10 cellular contexts compared by ENCODE assay signal in genomic region chr3:11764931-11765363, GRCh38.
DNase-seq lines count a peak whose midpoint lies in the region; ATAC-seq and TF ChIP-seq lines count a peak whose summit lies in the region.
"Had no signal": no experiment of that assay in that cellular context is flagged by ENCODE, and none has a peak within 500 bp of the region (broad histone marks: within the 10 kb centered on the region; RNA-seq: fewer than 3 reads in every experiment).

No MANE protein-coding gene starts in this region.

- H4K20me1 ChIP-seq in DND-41 (ENCODE audit: insufficient read depth, low read length) (no peaks in the 10 kb centered on the region), osteoblast (ENCODE audit: insufficient read depth, low read length) (no peaks in the 10 kb centered on the region)

- no peak overlapping the region for H2AFZ ChIP-seq in DND-41 (ENCODE audit: low read depth, low read length)
- no peak overlapping the region for H2AFZ ChIP-seq in osteoblast (ENCODE audit: low read length)

- H3K4me3 ChIP-seq in DND-41 (ENCODE audit: low read depth in 1 of 2, low read length in 2 of 2): no peak overlapping the region
- H3K4me3 ChIP-seq in adipocyte (ENCODE audit: low read length): no peak overlapping the region
- H3K4me3 ChIP-seq in osteoblast (ENCODE audit: insufficient read depth, low read length): peak overlapping the region; percentile 31

- DNase-seq in DND-41: peak; percentile 8
- DNase-seq in M059J (ENCODE audit: low read depth): peak; percentile 93
- peak; percentile 31 for DNase-seq in adipocyte (ENCODE audit: low read depth)
- peak; percentile 87 for DNase-seq in osteoblast (ENCODE audit: insufficient read length, low spot score, missing footprints)
- DNase-seq in NCI-H510A (lab: John Stamatoyannopoulos, UW): no peak
- no peak for DNase-seq in NCI-H2081 treated with DMSO at 0.1 percent for 48 hours (lab: John Stamatoyannopoulos, UW)
- DNase-seq: mesendoderm, NCI-H1048 had no signal

- H3K27ac ChIP-seq in DND-41 (ENCODE audit: low read length) (no peak overlapping the region), osteoblast (ENCODE audit: low read depth, low read length) (peak overlapping the region; percentile 59)

- no peak for TF ChIP-seq CTCF in DND-41 (IDR thresholded peaks at IDR 0.05; ENCODE audit: borderline replicate concordance, extremely low read depth, low read length, poor library complexity, severe bottlenecking)
- TF ChIP-seq CTCF in osteoblast (IDR thresholded peaks at IDR 0.05; ENCODE audit: extremely low read depth, low read depth, low read length): no peak

- H3K4me1 ChIP-seq in DND-41 (ENCODE audit: insufficient read depth, low read length) (peaks cover 5% of the 10 kb centered on the region), adipocyte (ENCODE audit: control insufficient read depth, insufficient read depth, low read length) (no peaks in the 10 kb centered on the region), osteoblast (ENCODE audit: insufficient read depth, low read length) (peaks cover 12% of the 10 kb centered on the region)

- H3K9me3 ChIP-seq in DND-41 (ENCODE audit: insufficient read depth, low read length, severe bottlenecking) (no peaks in the 10 kb centered on the region), adipocyte (ENCODE audit: control insufficient read depth, low read length) (no peaks in the 10 kb centered on the region), osteoblast (ENCODE audit: low read depth, low read length) (no peaks in the 10 kb centered on the region)

- no peak for ATAC-seq in DND-41 (ENCODE audit: insufficient read depth, low read depth)
- no peak for ATAC-seq in GM21515 (IDR thresholded peaks at IDR 0.05; ENCODE audit: unreplicated experiment)
- no peak for ATAC-seq in HG03378 (IDR thresholded peaks at IDR 0.05; ENCODE audit: unreplicated experiment)

- H3K4me2 ChIP-seq in DND-41 (ENCODE audit: insufficient read depth, low read length) (no peak overlapping the region), osteoblast (ENCODE audit: insufficient read depth, low read length) (peak overlapping the region; percentile 70)

- H3K36me3 ChIP-seq in DND-41 (ENCODE audit: insufficient read depth, low read length): no peaks in the 10 kb centered on the region
- H3K36me3 ChIP-seq in adipocyte (ENCODE audit: control insufficient read depth, insufficient read depth, low read length, severe bottlenecking): no peaks in the 10 kb centered on the region
- H3K36me3 ChIP-seq in osteoblast (ENCODE audit: insufficient read depth, low read length): no peaks in the 10 kb centered on the region

- H3K79me2 ChIP-seq in DND-41 (ENCODE audit: insufficient read depth, low read length) (no peaks in the 10 kb centered on the region), osteoblast (ENCODE audit: insufficient read depth, low read length) (no peaks in the 10 kb centered on the region)

- H3K27me3 ChIP-seq in DND-41 (ENCODE audit: insufficient read depth, low read length, poor library complexity) (no peaks in the 10 kb centered on the region), adipocyte (replicated peaks; ENCODE audit: control insufficient read depth, insufficient read depth, low read length) (no peaks in the 10 kb centered on the region), osteoblast (ENCODE audit: insufficient read depth, low read length) (no peaks in the 10 kb centered on the region)

- H3K9ac ChIP-seq in DND-41 (ENCODE audit: low read depth, low read length): no peak overlapping the region
- no peak overlapping the region for H3K9ac ChIP-seq in adipocyte (ENCODE audit: low read length)

Comparison
In these comparisons a context has a peak if more than half of its experiments do, and no peak if none do; other contexts are left out.
1. DNase-seq: peak in DND-41 (single experiment), M059J (single experiment), adipocyte (single experiment) and osteoblast (single experiment); none in NCI-H510A (single experiment) and NCI-H2081 treated with DMSO at 0.1 percent for 48 hours (single experiment).